ENCODE assay signal across 9 cellular contexts in the genomic region with DNA sequence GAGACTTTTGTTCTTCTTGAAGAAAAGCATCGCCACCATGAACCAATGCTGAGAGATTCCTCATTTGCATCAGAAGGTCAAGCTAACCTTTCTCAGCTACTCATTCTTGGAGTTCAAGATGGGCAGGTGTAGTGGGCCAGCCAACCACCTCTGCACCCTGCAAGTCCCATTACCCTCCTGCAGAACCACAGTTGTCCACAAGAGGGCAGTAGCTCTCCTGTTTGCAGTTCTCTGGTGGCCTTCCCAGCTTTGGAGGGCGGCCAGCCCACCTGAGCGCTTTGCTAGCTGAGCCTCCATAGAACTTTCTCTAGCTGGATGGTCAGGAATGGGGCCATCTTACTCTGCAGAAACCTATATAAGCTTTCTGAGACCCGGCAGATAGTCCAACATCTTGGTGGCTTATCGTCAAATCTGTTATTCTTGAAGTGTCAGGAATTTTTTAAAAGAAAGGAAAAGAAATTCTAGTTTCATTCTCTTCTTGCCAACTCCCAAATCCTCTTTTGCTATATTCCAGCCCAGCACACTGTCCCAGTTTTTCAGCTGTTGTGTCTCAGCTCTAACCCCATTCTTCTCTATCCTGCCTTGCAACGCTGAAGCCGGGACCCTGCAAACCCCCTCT. TPM values are rescaled to one million over a fixed set of nuclear protein-coding genes. Genes with fewer than 3 reads are reported as not detected.
DNase-seq lines count a peak whose midpoint lies in the region; ATAC-seq and TF ChIP-seq lines count a peak whose summit lies in the region.
"Had no signal": no experiment of that assay in that cellular context is flagged by ENCODE, and none has a peak within 500 bp of the region (broad histone marks: within the 10 kb centered on the region; RNA-seq: fewer than 3 reads in every experiment).

No MANE protein-coding gene starts in this region.

- H3K27ac ChIP-seq in CD8-positive, alpha-beta T cell (ENCODE audit: low read depth, low read length), result no peak overlapping the region
- no peak overlapping the region for H3K27ac ChIP-seq in RWPE2 (ENCODE audit: poor library complexity, severe bottlenecking)

- no peak overlapping the region for H3K27ac Mint-ChIP-seq in CD8-positive, alpha-beta T cell
- H3K27ac Mint-ChIP-seq: activated naive CD4-positive, alpha-beta T cell treated with anti-CD3 and anti-CD28 coated beads, Interleukin-2, amount 50 U/mL, for 24 hours had no signal

- no peaks in the 10 kb centered on the region for H3K36me3 Mint-ChIP-seq in CD8-positive, alpha-beta T cell

- no peaks in the 10 kb centered on the region for H3K27me3 ChIP-seq in CD8-positive, alpha-beta T cell (ENCODE audit: insufficient read depth, low read length)
- no peaks in the 10 kb centered on the region for H3K27me3 ChIP-seq in RWPE2 (ENCODE audit: insufficient read depth, poor library complexity, severe bottlenecking)

- no peaks in the 10 kb centered on the region for H3K36me3 ChIP-seq in CD8-positive, alpha-beta T cell (ENCODE audit: insufficient read depth, low read length)
- H3K36me3 ChIP-seq in RWPE2 (ENCODE audit: low read depth), result no peaks in the 10 kb centered on the region

- peak; percentile 71 for ATAC-seq in CD8-positive, alpha-beta T cell
- ATAC-seq in GM19397 (IDR thresholded peaks at IDR 0.05; ENCODE audit: unreplicated experiment), result peak; percentile 64
- ATAC-seq in RWPE2 (ENCODE audit: low read depth), result 0 out of 3 replicates have a peak, but pooled peaks have one; percentile 37
- ATAC-seq in GM19328 (IDR thresholded peaks at IDR 0.05; ENCODE audit: unreplicated experiment), result no peak

- H3K4me3 Mint-ChIP-seq in CD8-positive, alpha-beta T cell, result no peak overlapping the region
- H3K4me3 Mint-ChIP-seq: activated naive CD4-positive, alpha-beta T cell treated with anti-CD3 and anti-CD28 coated beads, Interleukin-2, amount 50 U/mL, for 24 hours had no signal

- H3K4me3 ChIP-seq in CD8-positive, alpha-beta T cell (ENCODE audit: low read depth, low read length), result no peak overlapping the region
- no peak overlapping the region for H3K4me3 ChIP-seq in Jurkat, Clone E6-1 (ENCODE audit: low read length)
- H3K4me3 ChIP-seq in RWPE2 (ENCODE audit: severe bottlenecking), result no peak overlapping the region

- no peaks in the 10 kb centered on the region for H3K9me3 Mint-ChIP-seq in CD8-positive, alpha-beta T cell
- H3K9me3 Mint-ChIP-seq: activated naive CD4-positive, alpha-beta T cell treated with anti-CD3 and anti-CD28 coated beads, Interleukin-2, amount 50 U/mL, for 24 hours had no signal

- H3K27me3 Mint-ChIP-seq in CD8-positive, alpha-beta T cell (ENCODE audit: low read depth), result peaks cover 60% of the 10 kb centered on the region

- peak; percentile 93 for TF ChIP-seq CTCF in CD8-positive, alpha-beta T cell (IDR thresholded peaks at IDR 0.05)
- peak; percentile 88 for TF ChIP-seq CTCF in RWPE2 (IDR thresholded peaks at IDR 0.05; ENCODE audit: poor library complexity, severe bottlenecking)

- POLR2A ChIA-PET in CD8-positive, alpha-beta T cell (lab: Charles Lee), result no interaction called here

- CTCF ChIA-PET in CD8-positive, alpha-beta T cell (lab: Charles Lee), result interaction anchor here (0.6 to 5.9 kb wide), 33 partner anchors 9 to 574 kb away, joined by 3 to 87 read pairs (median 4); a partner anchor contains a TSS

- H3K4me1 Mint-ChIP-seq in CD8-positive, alpha-beta T cell (ENCODE audit: low read depth), result no peaks in the 10 kb centered on the region
- H3K4me1 Mint-ChIP-seq: activated naive CD4-positive, alpha-beta T cell treated with anti-CD3 and anti-CD28 coated beads, Interleukin-2, amount 50 U/mL, for 24 hours had no signal

- intact Hi-C loops in CD8-positive, alpha-beta T cell (cut with DNase I, micrococcal nuclease), result loop anchor here (1.0 to 5.0 kb wide), 2 partner anchors 226 to 550 kb away; no protein-coding TSS in a partner anchor
- intact Hi-C loops in cardiac septum (cut with DNase I), result loop anchor here (5.0 kb wide), 1 partner anchor 225 kb away; no protein-coding TSS in a partner anchor

- no peaks in the 10 kb centered on the region for H3K9me3 ChIP-seq in CD8-positive, alpha-beta T cell (ENCODE audit: low read length)
- H3K9me3 ChIP-seq in RWPE2 (ENCODE audit: severe bottlenecking), result no peaks in the 10 kb centered on the region

- H3K4me1 ChIP-seq in CD8-positive, alpha-beta T cell (ENCODE audit: insufficient read depth, low read length), result no peaks in the 10 kb centered on the region
- peaks cover 11% of the 10 kb centered on the region for H3K4me1 ChIP-seq in RWPE2 (ENCODE audit: insufficient read depth, poor library complexity, severe bottlenecking)

- peak; percentile 62 to 84 (median 72) for DNase-seq in CD8-positive, alpha-beta T cell
- peak; percentile 76 for DNase-seq in Jurkat, Clone E6-1 (ENCODE audit: low read depth, low spot score)
- DNase-seq in RWPE2 (ENCODE audit: low spot score) (no peak), cardiac septum (ENCODE audit: low spot score) (peak; percentile 83), retina (peak; percentile 81)
- peak; percentile 72 for DNase-seq in activated gamma-delta T cell treated with anti-CD3 and anti-CD28 coated beads, Interleukin-2, amount 50 U/mL, for 16 hours (ENCODE audit: low read depth)

RNA-seq across cellular contexts. Expression of a gene that starts 11.0 kb away (rescaled TPM):
- not detected for total RNA-seq in CD8-positive, alpha-beta T cell
- not detected for polyA plus RNA-seq in Jurkat, Clone E6-1 (2012; ENCODE audit: insufficient read depth, insufficient read length)
- 0.22 TPM for total RNA-seq in cardiac septum
